Comparison of ENCODE assay signal across 1 cellular context in the genomic region with DNA sequence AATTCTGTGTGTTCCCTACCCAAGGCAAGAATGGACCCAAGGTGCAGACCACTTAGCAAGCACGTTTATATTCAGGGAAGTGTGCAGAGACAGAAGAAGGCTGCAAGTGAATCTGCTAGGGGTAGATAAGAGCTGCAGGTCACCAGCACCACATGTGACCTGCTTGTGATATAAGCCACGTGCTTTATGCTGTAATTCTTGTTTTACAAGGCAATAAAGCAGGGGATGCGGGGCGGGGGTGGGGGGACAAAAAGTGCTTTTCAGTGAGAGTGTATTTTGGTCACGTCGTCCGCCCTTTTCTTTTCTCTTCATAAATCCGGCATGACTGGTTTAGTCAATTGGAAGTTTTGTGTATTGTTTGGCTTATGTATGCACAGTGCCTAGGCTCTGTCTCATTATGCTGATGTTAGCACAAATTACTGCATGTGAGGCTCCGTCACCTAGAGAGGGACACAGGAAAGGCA.
TF ChIP-seq lines count a peak whose summit lies in the region.

No MANE protein-coding gene starts in this region.

TF ChIP-seq in K562, 482 proteins besides CTCF, POLR2A, EP300 and RAD21 (continued from another document and continues in another):
- TF ChIP-seq C11orf30 (IDR thresholded peaks at IDR 0.05; ENCODE audit: low read depth) (peak; percentile 96), USF2 (CRISPR knock-in tag; IDR thresholded peaks at IDR 0.05) (peak; percentile 76), FOXA3 (CRISPR knock-in tag; conservative IDR thresholded peaks at IDR 0.05 in 1 of 2, IDR thresholded peaks at IDR 0.05 in 1 of 2) (no peak), ZNF639 (CRISPR knock-in tag; conservative IDR thresholded peaks at IDR 0.05 in 1 of 2, IDR thresholded peaks at IDR 0.05 in 1 of 2) (0 out of 4 replicates have a peak, but pooled peaks of 1 of the 2 experiments have one; percentile 22), RBFOX2 (IDR thresholded peaks at IDR 0.05; ENCODE audit: low read depth, low read length) (0 out of 2 replicates have a peak, but pooled peaks have one; percentile 13), TCFL5 (CRISPR knock-in tag; conservative IDR thresholded peaks at IDR 0.05) (no peak), SAFB2 (IDR thresholded peaks at IDR 0.05; ENCODE audit: borderline replicate concordance, low read depth, low read length, severe bottlenecking) (no peak), FOSL1 (tag; conservative IDR thresholded peaks at IDR 0.05) (0 out of 2 replicates have a peak, but pooled peaks have one; percentile 6), ESRRB (CRISPR knock-in tag; IDR thresholded peaks at IDR 0.05; ENCODE audit: borderline replicate concordance) (no peak), ARID1B (IDR thresholded peaks at IDR 0.05) (peak; percentile 93), NONO (IDR thresholded peaks at IDR 0.05; ENCODE audit: low read depth in 2 of 2, low read length in 1 of 2) (no peak), MGA (IDR thresholded peaks at IDR 0.05) (peak; percentile 75), CREM (IDR thresholded peaks at IDR 0.05; ENCODE audit: low read depth) (peak; percentile 20; the same call in 1 of the 2 replicates), ZNF184 (CRISPR knock-in tag; IDR thresholded peaks at IDR 0.05) (no peak), SMARCE1 (IDR thresholded peaks at IDR 0.05) (peak; percentile 69), MBD2 (IDR thresholded peaks at IDR 0.05; ENCODE audit: borderline replicate concordance, low read depth) (no peak), PYGO2 (tag; IDR thresholded peaks at IDR 0.05) (no peak), TFAP4 (CRISPR knock-in tag; IDR thresholded peaks at IDR 0.05; ENCODE audit: borderline replicate concordance) (no peak), POLR2AphosphoS2 (IDR thresholded peaks at IDR 0.05; ENCODE audit: low read length) (no peak), ZNF224 (CRISPR knock-in tag; IDR thresholded peaks at IDR 0.05) (no peak), GABPB2 (CRISPR knock-in tag; conservative IDR thresholded peaks at IDR 0.05) (no peak), ZNF592 (IDR thresholded peaks at IDR 0.05) (0 out of 2 replicates have a peak, but pooled peaks have one; percentile 20), KDM4B (IDR thresholded peaks at IDR 0.05; ENCODE audit: borderline replicate concordance in 2 of 2, low read depth in 1 of 2) (no peak), PML (IDR thresholded peaks at IDR 0.05; ENCODE audit: low read length) (peak; percentile 91)
